Comparison of ENCODE assay signal across 3 cellular contexts in genomic region chr20:62236997-62237771, GRCh38.
TF ChIP-seq lines count a peak whose summit lies in the region.

No MANE protein-coding gene starts in this region.

TF ChIP-seq in A549, 52 proteins besides CTCF, POLR2A, EP300 and RAD21:
- TF ChIP-seq REST (IDR thresholded peaks at IDR 0.05) (no peak), SMC3 (IDR thresholded peaks at IDR 0.05) (no peak), ZSCAN20 (CRISPR knock-in tag; IDR thresholded peaks at IDR 0.05) (no peak), ZC3H11A (IDR thresholded peaks at IDR 0.05) (no peak), ZNF302 (CRISPR knock-in tag; IDR thresholded peaks at IDR 0.05) (no peak)

TF ChIP-seq in GM23338, 12 proteins besides CTCF, POLR2A, EP300 and RAD21:
- TF ChIP-seq ETS1 (IDR thresholded peaks at IDR 0.05) (no peak), STAT1 (IDR thresholded peaks at IDR 0.05; ENCODE audit: unreplicated experiment) (no peak), ZNF462 (CRISPR knock-in tag; IDR thresholded peaks at IDR 0.05) (no peak), EZH2phosphoT487 (IDR thresholded peaks at IDR 0.05; ENCODE audit: unreplicated experiment) (no peak), CREB1 (CRISPR knock-in tag; IDR thresholded peaks at IDR 0.05; ENCODE audit: low read depth) (no peak), NANOG (IDR thresholded peaks at IDR 0.05; ENCODE audit: borderline replicate concordance) (no peak), ZNF114 (CRISPR knock-in tag; IDR thresholded peaks at IDR 0.05) (no peak), ZNF331 (CRISPR knock-in tag; IDR thresholded peaks at IDR 0.05; ENCODE audit: low read depth) (no peak)
TF ChIP-seq in GM23338: peak in this region for 0.

TF ChIP-seq in GM12878, 131 proteins besides CTCF, POLR2A, EP300 and RAD21:
- TF ChIP-seq E4F1 (IDR thresholded peaks at IDR 0.05; ENCODE audit: borderline replicate concordance, partially characterized antibody) = no peak
- no peak for TF ChIP-seq NFIC (IDR thresholded peaks at IDR 0.05; ENCODE audit: low read depth, low read length)
- no peak for TF ChIP-seq SPI1 (IDR thresholded peaks at IDR 0.05; ENCODE audit: borderline replicate concordance, insufficient read depth, low read depth, low read length)
- TF ChIP-seq FOS (IDR thresholded peaks at IDR 0.05; ENCODE audit: borderline replicate concordance, extremely low read depth, insufficient read length) = no peak
TF ChIP-seq in GM12878: peak in this region for 0.
